ENCODE assay signal across 32 cellular contexts in the genomic region with DNA sequence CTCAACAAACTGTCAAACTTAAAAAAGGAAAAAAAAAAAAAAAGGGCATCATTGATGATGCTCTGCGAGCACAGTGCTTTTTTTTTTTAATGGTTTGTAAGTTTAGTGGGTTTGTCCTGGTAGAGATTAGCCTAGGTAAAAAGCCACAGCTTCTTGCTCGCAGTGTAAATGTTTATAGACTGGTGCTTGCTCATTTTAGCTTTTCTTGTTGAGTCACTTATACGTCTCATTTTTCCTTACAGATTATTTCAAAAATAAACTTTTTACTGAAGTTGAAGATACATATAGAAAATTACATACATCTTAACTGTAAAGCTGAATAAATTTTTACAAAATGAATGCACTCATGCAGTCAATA.
"Had no signal": no experiment of that assay in that cellular context is flagged by ENCODE, and none has a peak within 500 bp of the region (broad histone marks: within the 10 kb centered on the region; RNA-seq: fewer than 3 reads in every experiment).

No MANE protein-coding gene starts in this region.

- H3K27me3 ChIP-seq: adrenal gland, body of pancreas, breast epithelium, cardiac muscle cell, foreskin keratinocyte had no signal

- DNase-seq: activated CD4-positive, alpha-beta memory T cell treated with anti-CD3 and anti-CD28 coated beads for 36 hours; activated CD4-positive, alpha-beta T cell treated with anti-CD3 and anti-CD28 coated beads for 36 hours; activated CD4-positive, alpha-beta T cell treated with anti-CD3 and anti-CD28 coated beads, Interleukin-2, amount 10 ng/mL, durations not matched to agents 24 days and 14 days; activated CD4-positive, CD25-positive, alpha-beta regulatory T cell; activated CD4-positive, CD25-positive, alpha-beta regulatory T cell treated with anti-CD3 and anti-CD28 coated beads, Interleukin-2, amount 50 U/mL, for 72 hours; activated CD8-positive, alpha-beta memory T cell treated with anti-CD3 and anti-CD28 coated beads, Interleukin-2, amount 10 ng/mL, durations not matched to agents 7 days and 5 days; activated CD8-positive, alpha-beta memory T cell treated with anti-CD3 and anti-CD28 coated beads, Interleukin-2, amount 50 U/mL, for 4 hours; activated CD8-positive, alpha-beta T cell treated with anti-CD3 and anti-CD28 coated beads, Interleukin-2, amount 10 ng/mL, durations not matched to agents 7 days and 5 days; activated effector memory CD4-positive, alpha-beta T cell treated with anti-CD3 and anti-CD28 coated beads, Interleukin-2, amount 50 U/mL, for 16 hours; activated naive CD4-positive, alpha-beta T cell treated with anti-CD3 and anti-CD28 coated beads for 36 hours; activated naive CD8-positive, alpha-beta T cell treated with anti-CD3 and anti-CD28 coated beads for 36 hours; activated naive CD8-positive, alpha-beta T cell treated with anti-CD3 and anti-CD28 coated beads, Interleukin-2, amount 50 U/mL, for 24 hours; activated T-cell treated with anti-CD3 and anti-CD28 coated beads, Interleukin-2, amount 50 U/mL, for 1 hour; activated T-cell treated with anti-CD3 and anti-CD28 coated beads, Interleukin-2, amount 50 U/mL, for 48 hours; adrenal gland; amygdala; aorta; central memory CD4-positive, alpha-beta T cell; cerebellar nuclear complex; dorsolateral prefrontal cortex; effector memory CD4-positive, alpha-beta T cell; erythroblast; foreskin keratinocyte; gastrocnemius medialis; glutamatergic neuron; heart left ventricle; T-helper 2 cell had no signal

- H3K4me1 ChIP-seq: adrenal gland, breast epithelium, esophagus muscularis mucosa, gastrocnemius medialis had no signal

- H3K4me3 ChIP-seq: adrenal gland, body of pancreas, breast epithelium, cardiac muscle cell, coronary artery, dorsolateral prefrontal cortex, esophagus muscularis mucosa, gastrocnemius medialis, heart left ventricle had no signal

- H3K27ac ChIP-seq: adrenal gland, breast epithelium, cardiac muscle cell, coronary artery, dorsolateral prefrontal cortex, esophagus muscularis mucosa, foreskin keratinocyte, gastrocnemius medialis, heart left ventricle had no signal

- ATAC-seq: activated CD4-positive, alpha-beta T cell treated with anti-CD3 and anti-CD28 coated beads for 36 hours; activated CD8-positive, alpha-beta memory T cell treated with anti-CD3 and anti-CD28 coated beads, Interleukin-2, amount 10 ng/mL, durations not matched to agents 7 days and 5 days; activated CD8-positive, alpha-beta T cell treated with anti-CD3 and anti-CD28 coated beads, Interleukin-2, amount 10 ng/mL, durations not matched to agents 7 days and 5 days; activated naive CD8-positive, alpha-beta T cell treated with anti-CD3 and anti-CD28 coated beads, Interleukin-2, amount 50 U/mL, for 24 hours; foreskin keratinocyte; gastrocnemius medialis had no signal

- H3K9me3 ChIP-seq: adrenal gland, body of pancreas, breast epithelium, esophagus muscularis mucosa, gastrocnemius medialis had no signal

- H3K36me3 ChIP-seq: adrenal gland, breast epithelium, cardiac muscle cell, esophagus muscularis mucosa, gastrocnemius medialis, heart left ventricle had no signal
